In genomic region chr1:53116933-53117332, GRCh38 we compare ENCODE assay signal across 1 cellular context.
TF ChIP-seq lines count a peak whose summit lies in the region.

No MANE protein-coding gene starts in this region.

TF ChIP-seq in H1, 55 proteins besides CTCF, POLR2A, EP300 and RAD21:
- TF ChIP-seq CBX8 (IDR thresholded peaks at IDR 0.05; ENCODE audit: borderline replicate concordance, low read depth, low read length) (no peak), ASH2L (IDR thresholded peaks at IDR 0.05; ENCODE audit: low read length) (no peak), SAP30 (IDR thresholded peaks at IDR 0.05; ENCODE audit: insufficient read depth, insufficient replicate concordance, low read length) (no peak), SUZ12 (IDR thresholded peaks at IDR 0.05; ENCODE audit: low read length) (no peak), TEAD4 (IDR thresholded peaks at IDR 0.05; ENCODE audit: low read depth, low read length) (no peak), BCL11A (IDR thresholded peaks at IDR 0.05; ENCODE audit: low read depth in 2 of 2, low read length in 2 of 2) (no peak), TBP (IDR thresholded peaks at IDR 0.05; ENCODE audit: low read depth, low read length) (no peak), EGR1 (IDR thresholded peaks at IDR 0.05; ENCODE audit: borderline replicate concordance, low read depth, low read length) (no peak), CTBP2 (IDR thresholded peaks at IDR 0.05; ENCODE audit: borderline replicate concordance, insufficient read depth, insufficient read length, low read length) (no peak), SIN3A (conservative IDR thresholded peaks at IDR 0.05 in 1 of 2, IDR thresholded peaks at IDR 0.05 in 1 of 2; ENCODE audit: low read depth in 1 of 2, low read length in 2 of 2) (no peak)
- TF ChIP-seq, protein P1, sequence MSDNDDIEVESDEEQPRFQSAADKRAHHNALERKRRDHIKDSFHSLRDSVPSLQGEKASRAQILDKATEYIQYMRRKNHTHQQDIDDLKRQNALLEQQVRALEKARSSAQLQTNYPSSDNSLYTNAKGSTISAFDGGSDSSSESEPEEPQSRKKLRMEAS (IDR thresholded peaks at IDR 0.05) = no peak
